ENCODE assay signal across 13 cellular contexts in genomic region chr5:142806769-142807377, GRCh38. TPM values are rescaled to one million over a fixed set of nuclear protein-coding genes. Genes with fewer than 3 reads are reported as not detected.
DNase-seq lines count a peak whose midpoint lies in the region; ATAC-seq and TF ChIP-seq lines count a peak whose summit lies in the region.
"Had no signal": no experiment of that assay in that cellular context is flagged by ENCODE, and none has a peak within 500 bp of the region (broad histone marks: within the 10 kb centered on the region; RNA-seq: fewer than 3 reads in every experiment).

No MANE protein-coding gene starts in this region.

- TF ChIP-seq CTCF in heart right ventricle (IDR thresholded peaks at IDR 0.05) = no peak
- no peak for TF ChIP-seq CTCF in left lung (IDR thresholded peaks at IDR 0.05)

- H3K27ac ChIP-seq in heart right ventricle (peak overlapping the region in 8 of 10 donors; percentile 1 to 91 (median 25)), SJCRH30 (peak overlapping the region; percentile 77), mesodermal cell (ENCODE audit: low read depth, low read length, severe bottlenecking) (peak overlapping the region; percentile 53), left lung (peak overlapping the region in 1 of 2 donors; percentile 86)
- H3K27ac ChIP-seq: neural progenitor cell had no signal

- ATAC-seq in heart right ventricle (no peak), left ventricle myocardium superior (no peak), HG02571 (IDR thresholded peaks at IDR 0.05; ENCODE audit: unreplicated experiment) (no peak), left lung (no peak)

- intact Hi-C loops in heart right ventricle (cut with DNase I) = no loop called here
- intact Hi-C loops in left ventricle myocardium superior (cut with micrococcal nuclease) = no loop called here
- intact Hi-C loops in left lung (cut with DNase I) = no loop called here

- WGBS in heart right ventricle, 2 donors = 54 to 67% methylated on average over 3 of the region's 3 CpGs
- 100% methylated on average over 1 of the region's 3 CpGs for WGBS in mesodermal cell (ENCODE audit: insufficient coverage in 2 of 2), 2 experiments

- H3K9me3 ChIP-seq in heart right ventricle = no peaks in the 10 kb centered on the region
- H3K9me3 ChIP-seq in SJCRH30 (replicated peaks) = no peaks in the 10 kb centered on the region
- H3K9me3 ChIP-seq in mesodermal cell (ENCODE audit: control insufficient read depth, low read length) = no peaks in the 10 kb centered on the region
- no peaks in the 10 kb centered on the region for H3K9me3 ChIP-seq in left lung

- H3K4me1 ChIP-seq in heart right ventricle (peaks cover 11 to 99% (median 77%) of the 10 kb centered on the region in 9 donors), SJCRH30 (peaks cover 56% of the 10 kb centered on the region), mesodermal cell (ENCODE audit: control insufficient read depth, insufficient read depth, low read length, poor library complexity, severe bottlenecking) (peaks cover 2% of the 10 kb centered on the region), left lung (peaks cover 0 to 96% of the 10 kb centered on the region in 2 donors)

- H3K36me3 ChIP-seq in heart right ventricle = no peaks in the 10 kb centered on the region
- no peaks in the 10 kb centered on the region for H3K36me3 ChIP-seq in SJCRH30
- H3K36me3 ChIP-seq in mesodermal cell (ENCODE audit: control insufficient read depth, insufficient read depth, low read length) = no peaks in the 10 kb centered on the region
- no peaks in the 10 kb centered on the region for H3K36me3 ChIP-seq in left lung
- H3K36me3 ChIP-seq: neural progenitor cell had no signal

- DNase-seq in heart right ventricle (no peak), left ventricle myocardium superior (no peak), SJCRH30 (peak; percentile 84 to 92), MV-4-11 (lab: John Stamatoyannopoulos, UW) (no peak), left lung (no peak)
- no peak for DNase-seq in stimulated activated CD4-positive, alpha-beta T cell treated with anti-CD3 and anti-CD28 coated beads, Interleukin-4, amount 100 ng/mL, for 1 hour
- DNase-seq: activated naive CD8-positive, alpha-beta T cell treated with anti-CD3 and anti-CD28 coated beads for 36 hours; kidney glomerular epithelial cell; NCI-H1092; NCI-H510A treated with DMSO at 0.1 percent for 48 hours had no signal

- H3K4me3 ChIP-seq in heart right ventricle (no peak overlapping the region), SJCRH30 (no peak overlapping the region), mesodermal cell (ENCODE audit: extremely low read depth, insufficient read depth, low read length, poor library complexity, severe bottlenecking) (no peak overlapping the region), left lung (no peak overlapping the region)
- H3K4me3 ChIP-seq: neural progenitor cell had no signal

- H3K27me3 ChIP-seq in heart right ventricle = no peaks in the 10 kb centered on the region
- no peaks in the 10 kb centered on the region for H3K27me3 ChIP-seq in SJCRH30
- H3K27me3 ChIP-seq in left lung = no peaks in the 10 kb centered on the region
- H3K27me3 ChIP-seq: neural progenitor cell had no signal

RNA-seq across cellular contexts. Expression of gene ARHGAP26, which starts 36.7 kb away (rescaled TPM):
- total RNA-seq in heart right ventricle (10 to 100 TPM; 31.7 to 45.8 (median 39.1) TPM), left ventricle myocardium superior (34.9 TPM), left lung (10 to 100 TPM; 25.6 to 61.9 TPM)
- polyA plus RNA-seq in heart right ventricle = 10 to 100 TPM in 1 of 2 donors, 1 to 10 TPM in 1; 7.5 to 17.8 TPM
- 16.9 and 18.8 TPM in 2 replicates for total RNA-seq in SJCRH30 (2014; rRNA removed; shearing (Covaris generic))
- 6.5 TPM for polyA plus RNA-seq in mesodermal cell (2013, experiment 1 of 2)
- 4.7 TPM for polyA plus RNA-seq in mesodermal cell (2013, experiment 2 of 2)

Comparison
In these comparisons a context has a peak if more than half of its experiments do, and no peak if none do; other contexts are left out.
1. DNase-seq: peak in SJCRH30 (2 of 2); none in heart right ventricle (0 of 2), left ventricle myocardium superior (single experiment), MV-4-11 (single experiment), left lung (0 of 2) and stimulated activated CD4-positive, alpha-beta T cell treated with anti-CD3 and anti-CD28 coated beads, Interleukin-4, amount 100 ng/mL, for 1 hour (single experiment).